In the genomic region with DNA sequence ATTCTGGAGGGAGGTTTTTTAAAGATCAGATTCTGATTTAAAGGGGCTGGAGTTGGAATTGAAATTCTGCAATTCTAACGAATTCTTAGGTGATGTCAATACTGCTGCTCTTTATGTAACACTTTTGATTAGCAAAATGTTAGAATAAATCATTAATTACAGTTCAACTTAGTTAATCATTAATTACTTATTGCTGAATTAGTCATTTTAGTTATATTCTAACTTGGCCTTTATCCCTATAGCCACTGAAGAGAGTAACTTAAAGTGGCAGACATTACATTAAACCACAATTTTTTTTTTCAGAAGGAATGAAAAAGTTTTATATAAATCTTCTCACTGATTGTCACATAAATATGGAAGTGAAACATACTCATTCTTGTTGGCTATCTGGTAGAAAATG, we compare ENCODE assay signal across 18 cellular contexts.
DNase-seq lines count a peak whose midpoint lies in the region; ATAC-seq, FAIRE-seq and TF ChIP-seq lines count a peak whose summit lies in the region.
"Had no signal": no experiment of that assay in that cellular context is flagged by ENCODE, and none has a peak within 500 bp of the region (broad histone marks: within the 10 kb centered on the region; RNA-seq: fewer than 3 reads in every experiment).

No MANE protein-coding gene starts in this region.

- DNase-seq in kidney tubule cell (ENCODE audit: low spot score) (peak; percentile 17), small intestine (peak; percentile 48), NCI-H1105 (lab: John Stamatoyannopoulos, UW) (no peak), H54 (ENCODE audit: insufficient read length, low spot score) (no peak), SKM-1 (lab: John Stamatoyannopoulos, UW; ENCODE audit: unreplicated experiment) (no peak)
- DNase-seq: CD8-positive, alpha-beta T cell; DMS 273 treated with DMSO at 0.1 percent for 48 hours; DMS53; DND-41; EL; H7; HFFc6 had no signal

- TF ChIP-seq POLR2A in H54 (IDR thresholded peaks at IDR 0.05; ENCODE audit: low read depth, low read length) = no peak

- no peak overlapping the region for H3K27ac ChIP-seq in small intestine (ENCODE audit: low read depth in 1 of 2, low read length in 1 of 2)
- H3K27ac ChIP-seq: BLaER1 treated with 17β-estradiol and CSF1 and Interleukin-3, amounts not matched to agents 10 nM and 100 nM had no signal

- no peaks in the 10 kb centered on the region for H3K9me3 ChIP-seq in small intestine (ENCODE audit: control insufficient read depth, low read depth)

- no peaks in the 10 kb centered on the region for H3K4me1 ChIP-seq in small intestine (ENCODE audit: control insufficient read depth in 2 of 2, insufficient read depth in 1 of 2, low read depth in 1 of 2, low read length in 1 of 2)
- H3K4me1 ChIP-seq: BLaER1 treated with 17β-estradiol and CSF1 and Interleukin-3, amounts not matched to agents 10 nM and 100 nM had no signal

- 9 to 47% (median 9%) methylated on average over 1 of the region's 1 CpG for WGBS in small intestine, 3 donors

- FAIRE-seq in colon (lab: Jason Lieb, UNC) (peak; percentile 80), small intestine (lab: Jason Lieb, UNC) (peak; percentile 84), H54 (lab: Jason Lieb, UNC) (no peak)
- FAIRE-seq: GM12878 had no signal

- H3K36me3 ChIP-seq in small intestine (ENCODE audit: control insufficient read depth in 2 of 2, insufficient read depth in 2 of 2, low read length in 2 of 2) = no peaks in the 10 kb centered on the region
- H3K36me3 ChIP-seq: BLaER1 treated with 17β-estradiol and CSF1 and Interleukin-3, amounts not matched to agents 10 nM and 100 nM had no signal

- no peaks in the 10 kb centered on the region for H3K27me3 ChIP-seq in small intestine (ENCODE audit: control insufficient read depth in 2 of 2, insufficient read depth in 2 of 2, low read length in 2 of 2)

- no peak overlapping the region for H3K4me3 ChIP-seq in small intestine (ENCODE audit: low read depth in 1 of 2, low read length in 2 of 2)
- H3K4me3 ChIP-seq: BLaER1 treated with 17β-estradiol and CSF1 and Interleukin-3, amounts not matched to agents 10 nM and 100 nM; GM12878; GM23338 had no signal

- peak; percentile 62 for ATAC-seq in GM18861 (IDR thresholded peaks at IDR 0.05; ENCODE audit: unreplicated experiment)
- ATAC-seq: CD8-positive, alpha-beta T cell; GM12878; GM23338; HCT116 had no signal

Comparison
In these comparisons a context has a peak if more than half of its experiments do, and no peak if none do; other contexts are left out.
1. DNase-seq: peak in kidney tubule cell (single experiment) and small intestine (single experiment); none in NCI-H1105 (single experiment), H54 (single experiment) and SKM-1 (single experiment).